ENCODE assay signal across 1 cellular context in the genomic region with DNA sequence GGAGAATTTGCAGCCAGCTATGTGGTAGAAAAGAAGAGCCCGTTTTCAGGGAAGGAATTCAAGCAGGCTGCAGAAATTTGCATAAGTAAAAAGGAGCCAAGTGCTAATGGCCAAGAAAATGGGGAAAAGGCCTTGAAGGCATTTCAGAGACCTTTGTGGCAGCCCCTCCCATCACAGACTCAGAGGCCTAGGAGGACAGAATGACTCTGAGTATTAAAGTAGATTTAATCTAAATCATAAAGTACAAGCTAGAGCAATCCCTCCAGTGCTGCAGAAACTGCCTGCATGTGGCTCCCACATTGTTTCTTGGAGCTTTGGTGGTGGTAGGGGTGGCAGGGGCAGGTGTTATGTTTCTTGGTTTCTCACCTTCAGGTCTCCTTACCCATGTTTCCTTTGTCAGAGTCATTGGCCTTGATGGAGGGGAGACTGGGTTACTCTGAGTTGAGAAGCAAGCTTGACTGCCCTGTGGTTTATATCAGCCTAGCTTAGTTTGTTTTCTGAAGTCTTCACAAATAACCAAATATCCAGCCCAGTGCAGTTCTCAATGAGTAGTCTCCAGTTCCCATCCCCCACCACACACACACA.
TF ChIP-seq lines count a peak whose summit lies in the region.

No MANE protein-coding gene starts in this region.

TF ChIP-seq in A549, 52 proteins besides CTCF, POLR2A, EP300 and RAD21:
- TF ChIP-seq ZFP36 (IDR thresholded peaks at IDR 0.05; ENCODE audit: borderline replicate concordance, partially characterized antibody): peak; percentile 16
- TF ChIP-seq, protein P1, sequence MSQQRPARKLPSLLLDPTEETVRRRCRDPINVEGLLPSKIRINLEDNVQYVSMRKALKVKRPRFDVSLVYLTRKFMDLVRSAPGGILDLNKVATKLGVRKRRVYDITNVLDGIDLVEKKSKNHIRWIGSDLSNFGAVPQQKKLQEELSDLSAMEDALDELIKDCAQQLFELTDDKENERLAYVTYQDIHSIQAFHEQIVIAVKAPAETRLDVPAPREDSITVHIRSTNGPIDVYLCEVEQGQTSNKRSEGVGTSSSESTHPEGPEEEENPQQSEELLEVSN (IDR thresholded peaks at IDR 0.05; ENCODE audit: borderline replicate concordance, low read depth): no peak
